Comparison of ENCODE assay signal across 15 cellular contexts in the genomic region with DNA sequence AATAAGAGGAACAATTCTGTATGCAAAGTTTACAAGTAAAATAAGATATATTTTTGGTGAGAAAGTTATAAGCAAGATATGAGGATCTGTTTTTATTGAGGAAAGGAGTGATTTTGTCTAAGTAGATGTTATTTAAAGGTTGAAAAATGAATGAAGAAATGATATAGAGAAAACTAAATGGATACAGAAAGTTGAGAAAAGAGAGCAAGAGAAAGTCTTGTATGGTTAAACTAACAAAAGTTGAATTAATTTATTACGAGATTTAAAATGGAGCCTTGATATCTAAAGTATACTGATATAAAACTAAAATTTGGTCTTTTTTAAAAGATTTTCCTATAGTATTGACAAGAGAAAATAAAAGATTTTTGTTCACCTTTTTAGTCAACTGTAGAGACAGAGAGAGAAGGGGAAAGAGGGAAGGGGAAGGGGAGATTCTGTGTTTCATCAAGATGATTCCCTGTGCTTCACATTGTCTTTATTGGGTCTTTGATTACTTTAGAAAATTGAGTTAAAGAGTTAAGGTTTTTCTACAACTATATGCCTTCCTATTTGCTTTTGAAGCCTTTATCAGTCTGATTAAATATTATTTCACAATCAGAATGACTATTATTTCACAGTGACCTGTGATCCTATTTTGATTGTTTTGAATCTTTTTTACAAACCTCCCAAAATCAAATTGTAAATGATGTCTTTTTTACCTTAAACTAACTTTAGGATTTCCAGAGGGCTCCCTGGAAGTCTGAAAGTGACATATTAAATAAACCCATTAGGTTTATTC. TPM values are rescaled to one million over a fixed set of nuclear protein-coding genes. Genes with fewer than 3 reads are reported as not detected.
DNase-seq lines count a peak whose midpoint lies in the region; ATAC-seq, FAIRE-seq and TF ChIP-seq lines count a peak whose summit lies in the region.
"Had no signal": no experiment of that assay in that cellular context is flagged by ENCODE, and none has a peak within 500 bp of the region (broad histone marks: within the 10 kb centered on the region; RNA-seq: fewer than 3 reads in every experiment).

No MANE protein-coding gene starts in this region.

- H3K27ac ChIP-seq in kidney (ENCODE audit: low read depth in 2 of 2, low read length in 2 of 2), result no peak overlapping the region
- H3K27ac ChIP-seq: BLaER1 treated with 17β-estradiol and CSF1 and Interleukin-3, amounts not matched to agents 10 nM and 100 nM had no signal

- no peak for TF ChIP-seq CTCF in kidney (IDR thresholded peaks at IDR 0.05; ENCODE audit: borderline replicate concordance, extremely low read depth, insufficient read depth)
- no peak for TF ChIP-seq CTCF in GM20000 (IDR thresholded peaks at IDR 0.05; ENCODE audit: extremely low read depth, missing control alignments)

- no peak overlapping the region for H3K4me3 ChIP-seq in kidney (ENCODE audit: low read length in 2 of 2)
- H3K4me3 ChIP-seq: BLaER1 treated with 17β-estradiol and CSF1 and Interleukin-3, amounts not matched to agents 10 nM and 100 nM; K562 had no signal

- no peaks in the 10 kb centered on the region for H3K9me3 ChIP-seq in kidney (ENCODE audit: control insufficient read depth in 1 of 2, low read length in 2 of 2)
- H3K9me3 ChIP-seq: BLaER1 treated with 17β-estradiol and CSF1 and Interleukin-3, amounts not matched to agents 10 nM and 100 nM had no signal

- H3K4me1 ChIP-seq in kidney (ENCODE audit: control insufficient read depth in 1 of 2, insufficient read depth in 1 of 2, low read depth in 1 of 2, low read length in 2 of 2), result peaks cover 0 to 3% of the 10 kb centered on the region in 2 donors
- H3K4me1 ChIP-seq: BLaER1 treated with 17β-estradiol and CSF1 and Interleukin-3, amounts not matched to agents 10 nM and 100 nM had no signal

- no peak for ATAC-seq in GM18868 (IDR thresholded peaks at IDR 0.05; ENCODE audit: unreplicated experiment)
- ATAC-seq: CD8-positive, alpha-beta T cell; K562 had no signal

- intact Hi-C loops in kidney (cut with DNase I), result no loop called here

- no peak overlapping the region for H3K9ac ChIP-seq in kidney (ENCODE audit: low read length in 2 of 2)
- H3K9ac ChIP-seq: BLaER1 treated with 17β-estradiol and CSF1 and Interleukin-3, amounts not matched to agents 10 nM and 100 nM had no signal

- DNase-seq in GM19239 (ENCODE audit: insufficient read length, low spot score), result no peak
- no peak for DNase-seq in RCC 7860 (ENCODE audit: low spot score)
- DNase-seq in kidney, result no peak
- no peak for DNase-seq in hepatic stellate cell (ENCODE audit: low spot score)
- DNase-seq in NCI-H524 (lab: John Stamatoyannopoulos, UW), result no peak
- no peak for DNase-seq in GM20000 (ENCODE audit: low spot score)
- DNase-seq: Calu3; CD8-positive, alpha-beta T cell; DMS79 treated with DMSO at 0.1 percent for 48 hours; GF-D8; H9 had no signal

- no peaks in the 10 kb centered on the region for H3K36me3 ChIP-seq in kidney (ENCODE audit: control insufficient read depth in 1 of 2, insufficient read depth in 2 of 2, low read length in 2 of 2)
- H3K36me3 ChIP-seq: BLaER1 treated with 17β-estradiol and CSF1 and Interleukin-3, amounts not matched to agents 10 nM and 100 nM had no signal

- FAIRE-seq in GM19239 (lab: Jason Lieb, UNC) (peak; percentile 8), RCC 7860 (lab: Jason Lieb, UNC) (peak; percentile 2), kidney (lab: Jason Lieb, UNC) (peak; percentile 51)
- FAIRE-seq: H1, K562 had no signal

RNA-seq across cellular contexts. Expression of gene SHTN1, which starts 10.7 kb away (rescaled TPM):
- 44.2 TPM for total RNA-seq in kidney
- polyA plus RNA-seq in kidney (ENCODE audit: insufficient read depth, low read depth, low replicate concordance), result 14.0 TPM
- total RNA-seq: CD8-positive, alpha-beta T cell had no signal
